Comparison of ENCODE assay signal across 35 cellular contexts in genomic region chr20:626579-626978, GRCh38. TPM values are rescaled to one million over a fixed set of nuclear protein-coding genes. Genes with fewer than 3 reads are reported as not detected.
"Had no signal": no experiment of that assay in that cellular context is flagged by ENCODE, and none has a peak within 500 bp of the region (broad histone marks: within the 10 kb centered on the region; RNA-seq: fewer than 3 reads in every experiment).

No MANE protein-coding gene starts in this region.

- H3K36me3 Mint-ChIP-seq: naive B cell; natural killer cell treated with Interleukin-12 subunit alpha and Interleukin-12 subunit beta and Interleukin-15 and Interleukin-18, amount 100 ng/mL, for 72 hours; type B pancreatic cell had no signal

- ATAC-seq: naive thymus-derived CD8-positive, alpha-beta T cell; psoas muscle; right cardiac atrium; sciatic nerve; stimulated activated naive CD8-positive, alpha-beta T cell treated with anti-CD3 and anti-CD28 coated beads, Interleukin-15, amount 100 ng/mL, for 72 hours; stimulated activated naive CD8-positive, alpha-beta T cell treated with anti-CD3 and anti-CD28 coated beads, Interleukin-15, Interleukin-2, amounts not matched to agents 100 U/mL and 50 U/mL, for 24 hours; upper lobe of right lung had no signal

- DNase-seq: naive B cell; naive thymus-derived CD8-positive, alpha-beta T cell; nephron progenitor cell; occipital lobe; ovary; posterior cingulate gyrus; psoas muscle; right cardiac atrium; spleen; stimulated activated CD4-positive, alpha-beta T cell treated with anti-CD3 and anti-CD28 coated beads, Interleukin-12 subunit alpha, Interleukin-12 subunit beta, amount 100 ng/mL, for 4 hours; stimulated activated CD4-positive, alpha-beta T cell treated with anti-CD3 and anti-CD28 coated beads, Interleukin-1b, Interleukin-23, amount 100 ng/mL, for 48 hours; stimulated activated CD4-positive, alpha-beta T cell treated with anti-CD3 and anti-CD28 coated beads, Interleukin-4, amount 100 ng/mL, for 1 hour; stimulated activated CD4-positive, alpha-beta T cell treated with anti-CD3 and anti-CD28 coated beads, Interleukin-4, amount 100 ng/mL, for 4 hours; stimulated activated CD8-positive, alpha-beta memory T cell treated with anti-CD3 and anti-CD28 coated beads, Interleukin-4, amount 100 ng/mL, for 48 hours; stimulated activated naive CD4-positive, alpha-beta T cell; stimulated activated naive CD8-positive, alpha-beta T cell treated with anti-CD3 and anti-CD28 coated beads, Interleukin-15, amount 100 ng/mL, for 72 hours; stimulated activated naive CD8-positive, alpha-beta T cell treated with anti-CD3 and anti-CD28 coated beads, Interleukin-15, Interleukin-2, amounts not matched to agents 100 U/mL and 50 U/mL, for 24 hours; substantia nigra; testis; tibial artery; transverse colon; upper lobe of right lung; uterus had no signal

- H3K36me3 ChIP-seq: ovary, spleen, suprapubic skin, tibial artery, transverse colon, upper lobe of right lung, uterus had no signal

- H3K27ac Mint-ChIP-seq: naive thymus-derived CD8-positive, alpha-beta T cell; natural killer cell treated with Interleukin-12 subunit alpha and Interleukin-12 subunit beta and Interleukin-15 and Interleukin-18, amount 100 ng/mL, for 72 hours; nephron progenitor cell; progenitor cell of endocrine pancreas; stimulated activated naive CD8-positive, alpha-beta T cell treated with anti-CD3 and anti-CD28 coated beads, Interleukin-15, amount 100 ng/mL, for 72 hours; type B pancreatic cell had no signal

- H3K4me1 Mint-ChIP-seq: naive B cell; naive thymus-derived CD8-positive, alpha-beta T cell; neural crest cell; stimulated activated naive CD8-positive, alpha-beta T cell treated with anti-CD3 and anti-CD28 coated beads, Interleukin-15, amount 100 ng/mL, for 72 hours had no signal

- H3K4me1 ChIP-seq: parathyroid adenoma, psoas muscle, spleen, suprapubic skin, testis, tibial artery, transverse colon, upper lobe of right lung, uterus had no signal

- H3K4me3 Mint-ChIP-seq: naive B cell; naive thymus-derived CD8-positive, alpha-beta T cell; natural killer cell treated with Interleukin-12 subunit alpha and Interleukin-12 subunit beta and Interleukin-15 and Interleukin-18, amount 100 ng/mL, for 72 hours; nephron progenitor cell; neural crest cell; stimulated activated naive CD8-positive, alpha-beta T cell treated with anti-CD3 and anti-CD28 coated beads, Interleukin-15, amount 100 ng/mL, for 72 hours; type B pancreatic cell had no signal

- H3K4me2 ChIP-seq: smooth muscle cell had no signal

- H3K27ac ChIP-seq: ovary, parathyroid adenoma, psoas muscle, skin epidermis, spleen, suprapubic skin, testis, tibial artery, transverse colon, upper lobe of right lung, uterus had no signal

- H3K79me2 ChIP-seq: parathyroid adenoma had no signal

- H3K4me3 ChIP-seq: ovary, psoas muscle, skin epidermis, smooth muscle cell, spleen, suprapubic skin, testis, tibial artery, transverse colon, upper lobe of right lung, uterus had no signal

- H3K9me3 Mint-ChIP-seq: natural killer cell treated with Interleukin-12 subunit alpha and Interleukin-12 subunit beta and Interleukin-15 and Interleukin-18, amount 100 ng/mL, for 72 hours; nephron progenitor cell; neural crest cell; stimulated activated naive CD8-positive, alpha-beta T cell treated with anti-CD3 and anti-CD28 coated beads, Interleukin-15, amount 100 ng/mL, for 72 hours; type B pancreatic cell had no signal

- H3K27me3 ChIP-seq: ovary, testis, upper lobe of right lung, uterus had no signal

- H3K9me3 ChIP-seq: ovary, psoas muscle, suprapubic skin, testis, tibial artery, transverse colon, upper lobe of right lung, uterus had no signal

- H3K9ac ChIP-seq: parathyroid adenoma had no signal

RNA-seq across cellular contexts. Expression of gene TCF15, which starts 16.5 kb away (rescaled TPM):
- total RNA-seq: naive thymus-derived CD8-positive, alpha-beta T cell; osteoblast; progenitor cell of endocrine pancreas; renal cortical epithelial cell; smooth muscle cell; transverse colon had no signal
- polyA plus RNA-seq: naive thymus-derived CD8-positive, alpha-beta T cell; smooth muscle cell had no signal

RNA-seq across cellular contexts. Expression of gene SCRT2, which starts 49.0 kb away (rescaled TPM):
- total RNA-seq: naive thymus-derived CD8-positive, alpha-beta T cell; natural killer cell treated with Interleukin-12 subunit alpha and Interleukin-12 subunit beta and Interleukin-15 and Interleukin-18, amount 100 ng/mL, for 72 hours; osteoblast; ovary; progenitor cell of endocrine pancreas; psoas muscle; renal cortical epithelial cell; right cardiac atrium; sciatic nerve; smooth muscle cell; suprapubic skin; transverse colon; upper lobe of right lung; urinary bladder; uterus had no signal
- polyA plus RNA-seq: naive thymus-derived CD8-positive, alpha-beta T cell; ovary; psoas muscle; right cardiac atrium; smooth muscle cell; spleen; urinary bladder had no signal
